ENCODE assay signal across 12 cellular contexts in the genomic region with DNA sequence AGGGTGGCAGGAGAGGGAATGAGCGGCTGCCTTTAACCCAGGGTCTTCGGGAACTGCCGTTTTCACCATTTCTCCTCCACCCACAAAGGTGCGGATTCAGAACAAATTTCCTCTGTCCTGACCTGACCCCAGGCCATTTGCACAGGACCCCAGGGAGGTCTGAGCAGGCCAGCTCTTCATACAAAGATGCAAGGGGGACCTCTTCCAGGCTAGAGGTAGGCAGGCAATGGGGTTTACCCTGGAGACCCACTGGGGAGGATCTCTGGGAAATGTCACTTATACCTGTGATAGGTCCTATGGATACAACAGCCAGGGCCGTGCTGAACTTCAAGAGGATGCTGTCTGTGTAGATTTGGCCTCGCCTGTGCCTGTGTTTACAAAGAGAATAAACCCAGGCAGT.
DNase-seq lines count a peak whose midpoint lies in the region; ATAC-seq and TF ChIP-seq lines count a peak whose summit lies in the region.
"Had no signal": no experiment of that assay in that cellular context is flagged by ENCODE, and none has a peak within 500 bp of the region (broad histone marks: within the 10 kb centered on the region; RNA-seq: fewer than 3 reads in every experiment).

No MANE protein-coding gene starts in this region.

- H3K9me3 Mint-ChIP-seq in activated naive CD4-positive, alpha-beta T cell treated with anti-CD3 and anti-CD28 coated beads, Interleukin-2, amount 50 U/mL, for 24 hours = no peaks in the 10 kb centered on the region
- H3K9me3 Mint-ChIP-seq in activated naive CD4-positive, alpha-beta T cell treated with anti-CD3 and anti-CD28 coated beads, Interleukin-2, amount 10 ng/mL, durations not matched to agents 7 days and 5 days = no peaks in the 10 kb centered on the region
- H3K9me3 Mint-ChIP-seq in immature natural killer cell = no peaks in the 10 kb centered on the region

- H3K4me3 Mint-ChIP-seq in activated naive CD4-positive, alpha-beta T cell treated with anti-CD3 and anti-CD28 coated beads, Interleukin-2, amount 50 U/mL, for 24 hours = peak overlapping the region; percentile 79
- no peak overlapping the region for H3K4me3 Mint-ChIP-seq in activated naive CD4-positive, alpha-beta T cell treated with anti-CD3 and anti-CD28 coated beads, Interleukin-2, amount 10 ng/mL, durations not matched to agents 7 days and 5 days
- H3K4me3 Mint-ChIP-seq in immature natural killer cell = peak overlapping the region; percentile 27 to 85 (median 50)

- CTCF ChIA-PET in activated naive CD4-positive, alpha-beta T cell treated with anti-CD3 and anti-CD28 coated beads, Interleukin-2, amount 10 ng/mL, durations not matched to agents 7 days and 5 days (lab: Charles Lee) = interaction anchor here (1.0 to 4.3 kb wide), 2 partner anchors 13 to 71 kb away, joined by 3 to 34 read pairs; no protein-coding TSS in a partner anchor

- no peaks in the 10 kb centered on the region for H3K27me3 Mint-ChIP-seq in activated naive CD4-positive, alpha-beta T cell treated with anti-CD3 and anti-CD28 coated beads, Interleukin-2, amount 50 U/mL, for 24 hours
- H3K27me3 Mint-ChIP-seq in activated naive CD4-positive, alpha-beta T cell treated with anti-CD3 and anti-CD28 coated beads, Interleukin-2, amount 10 ng/mL, durations not matched to agents 7 days and 5 days = peaks cover 64% of the 10 kb centered on the region
- H3K27me3 Mint-ChIP-seq in immature natural killer cell (ENCODE audit: low read depth in 3 of 3) = peaks cover 2 to 4% (median 2%) of the 10 kb centered on the region in 3 donors

- H3K27ac Mint-ChIP-seq in activated naive CD4-positive, alpha-beta T cell treated with anti-CD3 and anti-CD28 coated beads, Interleukin-2, amount 50 U/mL, for 24 hours = no peak overlapping the region
- no peak overlapping the region for H3K27ac Mint-ChIP-seq in activated naive CD4-positive, alpha-beta T cell treated with anti-CD3 and anti-CD28 coated beads, Interleukin-2, amount 10 ng/mL, durations not matched to agents 7 days and 5 days
- no peak overlapping the region for H3K27ac Mint-ChIP-seq in immature natural killer cell

- no peaks in the 10 kb centered on the region for H3K4me1 Mint-ChIP-seq in activated naive CD4-positive, alpha-beta T cell treated with anti-CD3 and anti-CD28 coated beads, Interleukin-2, amount 50 U/mL, for 24 hours
- H3K4me1 Mint-ChIP-seq in activated naive CD4-positive, alpha-beta T cell treated with anti-CD3 and anti-CD28 coated beads, Interleukin-2, amount 10 ng/mL, durations not matched to agents 7 days and 5 days = no peaks in the 10 kb centered on the region
- no peaks in the 10 kb centered on the region for H3K4me1 Mint-ChIP-seq in immature natural killer cell

- TF ChIP-seq CTCF in omental fat pad (IDR thresholded peaks at IDR 0.05) = no peak

- ATAC-seq in omental fat pad (ENCODE audit: low FRiP score) = no peak

- peak overlapping the region; percentile 79 for H3K27ac ChIP-seq in substantia nigra (ENCODE audit: low read depth, low read length, poor library complexity, severe bottlenecking)
- H3K27ac ChIP-seq: thyroid gland had no signal

- H3K36me3 Mint-ChIP-seq in activated naive CD4-positive, alpha-beta T cell treated with anti-CD3 and anti-CD28 coated beads, Interleukin-2, amount 50 U/mL, for 24 hours = no peaks in the 10 kb centered on the region
- no peaks in the 10 kb centered on the region for H3K36me3 Mint-ChIP-seq in activated naive CD4-positive, alpha-beta T cell treated with anti-CD3 and anti-CD28 coated beads, Interleukin-2, amount 10 ng/mL, durations not matched to agents 7 days and 5 days
- no peaks in the 10 kb centered on the region for H3K36me3 Mint-ChIP-seq in immature natural killer cell

- no peak for DNase-seq in activated naive CD4-positive, alpha-beta T cell treated with anti-CD3 and anti-CD28 coated beads, Interleukin-2, amount 10 ng/mL, durations not matched to agents 7 days and 5 days
- DNase-seq in NCI-H510A treated with DMSO at 0.1 percent for 48 hours (lab: John Stamatoyannopoulos, UW) (peak; percentile 56), immature natural killer cell (no peak), substantia nigra (lab: John Stamatoyannopoulos, UW) (no peak), HUDEP-2 (lab: John Stamatoyannopoulos, UW; ENCODE audit: unreplicated experiment in 76 of 76) (no peak), C1 segment of cervical spinal cord (lab: John Stamatoyannopoulos, UW) (no peak), omental fat pad (ENCODE audit: low spot score) (no peak)
- DNase-seq: activated naive CD4-positive, alpha-beta T cell; effector memory CD4-positive, alpha-beta T cell; KG1; thyroid gland had no signal
